23 cellular contexts compared by ENCODE assay signal in genomic region chr12:9992296-9992695, GRCh38. TPM values are rescaled to one million over a fixed set of nuclear protein-coding genes. Genes with fewer than 3 reads are reported as not detected.
"Had no signal": no experiment of that assay in that cellular context is flagged by ENCODE, and none has a peak within 500 bp of the region (broad histone marks: within the 10 kb centered on the region; RNA-seq: fewer than 3 reads in every experiment).

No MANE protein-coding gene starts in this region.

- H3K9me3 ChIP-seq: right lobe of liver, testis, upper lobe of right lung had no signal

- H3K27ac ChIP-seq: right lobe of liver, testis, upper lobe of right lung had no signal

- ATAC-seq: activated naive CD8-positive, alpha-beta T cell treated with anti-CD3 and anti-CD28 coated beads, Interleukin-2, amount 50 U/mL, for 24 hours; activated T-helper 17 cell treated with anti-CD3 and anti-CD28 coated beads, Interleukin-2, amount 50 U/mL, for 72 hours; left ventricle myocardium superior; right lobe of liver; upper lobe of right lung had no signal

- H3K36me3 ChIP-seq: right lobe of liver, upper lobe of right lung had no signal

- H3K4me1 ChIP-seq: right lobe of liver, testis, upper lobe of right lung had no signal

- H3K4me1 Mint-ChIP-seq: activated T-helper 17 cell treated with anti-CD3 and anti-CD28 coated beads, Interleukin-2, amount 50 U/mL, for 72 hours had no signal

- H3K9me3 Mint-ChIP-seq: activated naive CD4-positive, alpha-beta T cell treated with anti-CD3 and anti-CD28 coated beads for 36 hours; activated naive CD8-positive, alpha-beta T cell treated with anti-CD3 and anti-CD28 coated beads, Interleukin-2, amount 50 U/mL, for 24 hours; activated T-helper 17 cell treated with anti-CD3 and anti-CD28 coated beads, Interleukin-2, amount 50 U/mL, for 72 hours; nephron progenitor cell; stimulated activated naive CD8-positive, alpha-beta T cell treated with anti-CD3 and anti-CD28 coated beads, Interleukin-15, Interleukin-2, amounts not matched to agents 100 ng/mL and 50 ng/mL, for 24 hours had no signal

- H3K4me3 ChIP-seq: right lobe of liver, testis, upper lobe of right lung had no signal

- DNase-seq: activated CD4-positive, CD25-positive, alpha-beta regulatory T cell treated with anti-CD3 and anti-CD28 coated beads, Interleukin-2, amount 50 U/mL, for 72 hours; activated naive CD4-positive, alpha-beta T cell treated with anti-CD3 and anti-CD28 coated beads for 36 hours; activated naive CD8-positive, alpha-beta T cell treated with anti-CD3 and anti-CD28 coated beads, Interleukin-2, amount 50 U/mL, for 24 hours; activated T-cell treated with anti-CD3 and anti-CD28 coated beads for 4 hours; aorta; kidney glomerular epithelial cell; left ventricle myocardium superior; mesendoderm; nephron progenitor cell; right lobe of liver; T-helper 1 cell; T1000; testis; upper lobe of right lung had no signal

- H3K27ac Mint-ChIP-seq: activated naive CD4-positive, alpha-beta T cell treated with anti-CD3 and anti-CD28 coated beads for 36 hours; activated naive CD8-positive, alpha-beta T cell treated with anti-CD3 and anti-CD28 coated beads, Interleukin-2, amount 50 U/mL, for 24 hours; activated T-helper 17 cell treated with anti-CD3 and anti-CD28 coated beads, Interleukin-2, amount 50 U/mL, for 72 hours; nephron progenitor cell; stimulated activated naive CD8-positive, alpha-beta T cell treated with anti-CD3 and anti-CD28 coated beads, Interleukin-15, Interleukin-2, amounts not matched to agents 100 ng/mL and 50 ng/mL, for 24 hours had no signal

- H3K27me3 ChIP-seq: right lobe of liver, testis, upper lobe of right lung had no signal

- H3K4me3 Mint-ChIP-seq: activated naive CD4-positive, alpha-beta T cell treated with anti-CD3 and anti-CD28 coated beads for 36 hours; activated naive CD8-positive, alpha-beta T cell treated with anti-CD3 and anti-CD28 coated beads, Interleukin-2, amount 50 U/mL, for 24 hours; activated T-helper 17 cell treated with anti-CD3 and anti-CD28 coated beads, Interleukin-2, amount 50 U/mL, for 72 hours; nephron progenitor cell; stimulated activated naive CD8-positive, alpha-beta T cell treated with anti-CD3 and anti-CD28 coated beads, Interleukin-15, Interleukin-2, amounts not matched to agents 100 ng/mL and 50 ng/mL, for 24 hours had no signal

RNA-seq across cellular contexts. Expression of gene CLEC1B, which starts 6.6 kb away (rescaled TPM):
- total RNA-seq: activated CD8-positive, alpha-beta memory T cell treated with anti-CD3 and anti-CD28 coated beads for 36 hours; activated naive CD4-positive, alpha-beta T cell treated with anti-CD3 and anti-CD28 coated beads for 36 hours; activated T-helper 17 cell treated with anti-CD3 and anti-CD28 coated beads, Interleukin-2, amount 50 U/mL, for 72 hours; aorta; bronchial epithelial cell; chondrocyte; dermis microvascular lymphatic vessel endothelial cell; left ventricle myocardium superior; osteoblast; pulmonary artery endothelial cell; upper lobe of right lung had no signal
- polyA plus RNA-seq: aorta, esophagus had no signal

RNA-seq across cellular contexts. Expression of gene CLEC12B, which starts 18.1 kb away (rescaled TPM):
- total RNA-seq: activated CD8-positive, alpha-beta memory T cell treated with anti-CD3 and anti-CD28 coated beads for 36 hours; activated naive CD4-positive, alpha-beta T cell treated with anti-CD3 and anti-CD28 coated beads for 36 hours; activated T-helper 17 cell treated with anti-CD3 and anti-CD28 coated beads, Interleukin-2, amount 50 U/mL, for 72 hours; bronchial epithelial cell; chondrocyte; dermis microvascular lymphatic vessel endothelial cell; left ventricle myocardium superior; osteoblast; right lobe of liver had no signal
- polyA plus RNA-seq: aorta had no signal

RNA-seq across cellular contexts. Expression of gene CLEC12A, which starts 21.1 kb away (rescaled TPM):
- total RNA-seq: activated CD8-positive, alpha-beta memory T cell treated with anti-CD3 and anti-CD28 coated beads for 36 hours; activated naive CD4-positive, alpha-beta T cell treated with anti-CD3 and anti-CD28 coated beads for 36 hours; bronchial epithelial cell; chondrocyte; dermis microvascular lymphatic vessel endothelial cell; pulmonary artery endothelial cell had no signal

RNA-seq across cellular contexts. Expression of gene CLEC9A, which starts 38.2 kb away (rescaled TPM):
- total RNA-seq: activated CD8-positive, alpha-beta memory T cell treated with anti-CD3 and anti-CD28 coated beads for 36 hours; activated naive CD4-positive, alpha-beta T cell treated with anti-CD3 and anti-CD28 coated beads for 36 hours; activated T-helper 17 cell treated with anti-CD3 and anti-CD28 coated beads, Interleukin-2, amount 50 U/mL, for 72 hours; bronchial epithelial cell; chondrocyte; dermis microvascular lymphatic vessel endothelial cell; left ventricle myocardium superior; osteoblast; pulmonary artery endothelial cell; right lobe of liver had no signal
- polyA plus RNA-seq: aorta had no signal
